20 cellular contexts compared by ENCODE assay signal in genomic region chr1:210655511-210655910, GRCh38.
"Had no signal": no experiment of that assay in that cellular context is flagged by ENCODE, and none has a peak within 500 bp of the region (broad histone marks: within the 10 kb centered on the region; RNA-seq: fewer than 3 reads in every experiment).

No MANE protein-coding gene starts in this region.

- H3K36me3 ChIP-seq: neutrophil, sigmoid colon, thoracic aorta, transverse colon had no signal

- H3K4me1 ChIP-seq: sigmoid colon, transverse colon had no signal

- H3K4me3 ChIP-seq: lung, sigmoid colon, skin epidermis, thoracic aorta, transverse colon had no signal

- H3K9me3 ChIP-seq: neutrophil, sigmoid colon, thoracic aorta, transverse colon had no signal

- H3K27ac ChIP-seq: neutrophil, sigmoid colon, skin epidermis, thoracic aorta, transverse colon had no signal

- H3K27me3 ChIP-seq: neutrophil, sigmoid colon, transverse colon had no signal

- ATAC-seq: left colon, left ventricle myocardium superior had no signal

- DNase-seq: erythroblast; foreskin melanocyte; head of caudate nucleus; hippocampal formation; left colon; left ventricle myocardium superior; mesendoderm; naive B cell; posterior cingulate gyrus; sigmoid colon; stimulated activated CD4-positive, alpha-beta T cell treated with anti-CD3 and anti-CD28 coated beads, Interleukin-2, amount 100 ng/mL, for 24 hours; stimulated activated CD4-positive, alpha-beta T cell treated with anti-CD3 and anti-CD28 coated beads, Interleukin-4, amount 100 ng/mL, for 4 hours; stimulated activated naive B cell treated with anti-CD40 and anti-IgM and Interleukin-4, amounts not matched to agents 10 μg/mL and 1 μg/mL and 100 μg/mL, for 72 hours; stimulated activated naive CD8-positive, alpha-beta T cell treated with anti-CD3 and anti-CD28 coated beads, Interleukin-15, amount 100 ng/mL, for 72 hours; transverse colon had no signal

- FAIRE-seq: colon had no signal
